In the genomic region with DNA sequence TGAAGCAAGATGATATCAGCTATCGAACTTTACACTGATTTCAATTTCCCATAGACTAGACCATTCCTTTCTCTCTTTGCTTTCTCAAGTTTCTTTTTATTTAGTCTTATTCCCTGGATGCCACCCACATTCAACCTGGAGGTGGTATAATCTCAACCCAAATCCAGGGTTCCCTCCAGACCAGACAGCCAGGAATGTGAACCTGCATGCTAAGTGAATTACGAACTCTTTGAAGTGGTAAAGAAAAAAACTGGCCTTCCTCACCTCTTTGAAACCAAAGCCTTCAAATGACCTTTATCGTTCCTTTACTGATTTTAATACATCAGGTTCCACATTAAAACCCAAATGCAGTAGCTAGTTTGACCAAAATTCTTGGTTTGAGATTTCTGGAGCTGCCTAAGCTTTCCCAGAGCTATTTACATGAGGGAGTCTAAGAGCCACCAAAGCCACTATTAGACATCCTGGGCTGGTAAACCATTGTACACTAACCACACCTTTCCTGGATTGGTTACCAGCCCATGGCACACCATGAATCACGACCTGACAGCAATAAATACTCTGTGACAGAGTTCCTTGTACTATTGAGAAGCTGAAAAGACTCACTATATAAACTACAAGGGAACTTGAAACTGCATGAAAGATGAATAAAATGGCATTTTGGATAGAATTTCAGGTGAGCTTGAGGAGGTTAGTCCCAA, we compare ENCODE assay signal across 20 cellular contexts.
DNase-seq lines count a peak whose midpoint lies in the region; ATAC-seq, FAIRE-seq and TF ChIP-seq lines count a peak whose summit lies in the region.
"Had no signal": no experiment of that assay in that cellular context is flagged by ENCODE, and none has a peak within 500 bp of the region (broad histone marks: within the 10 kb centered on the region; RNA-seq: fewer than 3 reads in every experiment).

No MANE protein-coding gene starts in this region.

- TF ChIP-seq RAD21 in A549 (conservative IDR thresholded peaks at IDR 0.05 in 1 of 2, IDR thresholded peaks at IDR 0.05 in 1 of 2), result no peak

- peak; percentile 31 to 47; a peak in 2 of 6 replicates for ATAC-seq in A549
- peak; percentile 100 for ATAC-seq in left colon
- ATAC-seq in HG02870 (IDR thresholded peaks at IDR 0.05; ENCODE audit: unreplicated experiment), result no peak
- no peak for ATAC-seq in activated T-cell treated with anti-CD3 and anti-CD28 coated beads, Interleukin-2, amount 50 U/mL, for 4 hours
- ATAC-seq: CD8-positive, alpha-beta T cell had no signal

- H3K4me3 Mint-ChIP-seq in astrocyte (ENCODE audit: unreplicated experiment) (peak overlapping the region; percentile 25), immature natural killer cell (no peak overlapping the region)
- no peak overlapping the region for H3K4me3 Mint-ChIP-seq in activated T-cell treated with anti-CD3 and anti-CD28 coated beads, Interleukin-2, amount 50 U/mL, for 4 hours
- H3K4me3 Mint-ChIP-seq: CD8-positive, alpha-beta T cell; HFFc6 had no signal

- TF ChIP-seq CTCF in A549 (IDR thresholded peaks at IDR 0.05), result no peak
- TF ChIP-seq CTCF in astrocyte (IDR thresholded peaks at IDR 0.05; ENCODE audit: insufficient read depth, low read depth, low read length), result no peak

- DNase-seq in A549 (ENCODE audit: low read depth in 1 of 2, low spot score in 1 of 2) (peak in 1 of 2 experiments; percentile 12), HK-2 (ENCODE audit: unreplicated experiment) (peak; percentile 15), astrocyte (ENCODE audit: low read depth) (peak; percentile 47), left colon (peak; percentile 14 to 30), immature natural killer cell (no peak), cerebellum (ENCODE audit: low spot score) (no peak)
- DNase-seq in activated T-cell treated with anti-CD3 and anti-CD28 coated beads, Interleukin-2, amount 50 U/mL, for 4 hours, result no peak
- DNase-seq: activated CD4-positive, alpha-beta T cell treated with anti-CD3 and anti-CD28 coated beads for 48 hours; activated naive CD4-positive, alpha-beta T cell treated with anti-CD3 and anti-CD28 coated beads, Interleukin-2, amount 50 U/mL, for 16 hours; CD8-positive, alpha-beta T cell; DND-41; HFFc6; kidney glomerular epithelial cell; NCI-H1048; NCI-H526 treated with DMSO at 0.1 percent for 48 hours; sigmoid colon; stimulated activated CD4-positive, alpha-beta T cell treated with anti-CD3 and anti-CD28 coated beads, Interleukin-2, amount 100 ng/mL, for 48 hours had no signal

- no peak for TF ChIP-seq EP300 in A549 (IDR thresholded peaks at IDR 0.05)

- H3K4me3 ChIP-seq in A549 (no peak overlapping the region), astrocyte (ENCODE audit: insufficient read depth, low read depth, low read length) (no peak overlapping the region)
- H3K4me3 ChIP-seq: sigmoid colon, suprapubic skin had no signal

- H3K4me1 Mint-ChIP-seq in astrocyte (ENCODE audit: low read depth, unreplicated experiment) (peaks cover 21% of the 10 kb centered on the region), immature natural killer cell (no peaks in the 10 kb centered on the region)
- no peaks in the 10 kb centered on the region for H3K4me1 Mint-ChIP-seq in activated T-cell treated with anti-CD3 and anti-CD28 coated beads, Interleukin-2, amount 50 U/mL, for 4 hours (ENCODE audit: low read depth)

- no peaks in the 10 kb centered on the region for H4K20me1 ChIP-seq in astrocyte (ENCODE audit: insufficient read depth, low read length)

- H3K4me1 ChIP-seq in A549 (peaks cover 8% of the 10 kb centered on the region; the same call in 1 of the 3 replicates), astrocyte (ENCODE audit: insufficient read depth, low read length) (peaks cover 17% of the 10 kb centered on the region)
- H3K4me1 ChIP-seq: sigmoid colon, suprapubic skin had no signal

- WGBS in A549 (ENCODE audit: missing lambda C conversion rate), result 49% methylated on average over 4 of the region's 4 CpGs

- no peaks in the 10 kb centered on the region for H3K27me3 Mint-ChIP-seq in astrocyte (ENCODE audit: low read depth, unreplicated experiment)
- peaks cover 2 to 9% (median 3%) of the 10 kb centered on the region in 3 donors for H3K27me3 Mint-ChIP-seq in immature natural killer cell (ENCODE audit: low read depth in 3 of 3)
- H3K27me3 Mint-ChIP-seq in activated T-cell treated with anti-CD3 and anti-CD28 coated beads, Interleukin-2, amount 50 U/mL, for 4 hours (ENCODE audit: low read depth), result no peaks in the 10 kb centered on the region

- H3K27ac Mint-ChIP-seq in astrocyte (ENCODE audit: unreplicated experiment) (no peak overlapping the region), immature natural killer cell (no peak overlapping the region)
- H3K27ac Mint-ChIP-seq: CD8-positive, alpha-beta T cell had no signal

- FAIRE-seq in A549 (lab: Jason Lieb, UNC) (no peak), astrocyte (lab: Jason Lieb, UNC) (no peak)

- POLR2A ChIA-PET in A549 (lab: Yijun Ruan, JAX), result interaction anchor here (0.7 kb wide), 1 partner anchor 55 kb away, joined by 4 read pairs; no protein-coding TSS in a partner anchor

- H3K79me2 ChIP-seq in astrocyte (ENCODE audit: insufficient read depth, low read length), result no peaks in the 10 kb centered on the region

- H3K27ac ChIP-seq in A549, result no peak overlapping the region
- H3K27ac ChIP-seq in astrocyte (ENCODE audit: low read depth, low read length), result peak overlapping the region; percentile 27
- H3K27ac ChIP-seq: neutrophil, sigmoid colon, suprapubic skin had no signal

- H3K27me3 ChIP-seq in astrocyte (ENCODE audit: insufficient read depth, low read length), result no peaks in the 10 kb centered on the region
- H3K27me3 ChIP-seq: neutrophil, sigmoid colon, suprapubic skin had no signal

- H3K9me3 ChIP-seq in A549, result no peaks in the 10 kb centered on the region
- H3K9me3 ChIP-seq in astrocyte (ENCODE audit: insufficient read depth, low read depth, low read length), result no peaks in the 10 kb centered on the region
- H3K9me3 ChIP-seq: neutrophil, sigmoid colon, suprapubic skin had no signal

- H3K4me2 ChIP-seq in A549 (no peak overlapping the region), astrocyte (ENCODE audit: low read length) (peak overlapping the region; percentile 21)

- H3K9me3 Mint-ChIP-seq in astrocyte (ENCODE audit: unreplicated experiment) (peaks cover 4% of the 10 kb centered on the region), immature natural killer cell (peaks cover 0 to 2% (median 0%) of the 10 kb centered on the region in 6 donors)
- no peaks in the 10 kb centered on the region for H3K9me3 Mint-ChIP-seq in activated T-cell treated with anti-CD3 and anti-CD28 coated beads, Interleukin-2, amount 50 U/mL, for 4 hours
- H3K9me3 Mint-ChIP-seq: CD8-positive, alpha-beta T cell had no signal

- peaks cover 9% of the 10 kb centered on the region for H3K36me3 ChIP-seq in astrocyte (ENCODE audit: insufficient read depth, low read length)
- H3K36me3 ChIP-seq: neutrophil, suprapubic skin had no signal

- H2AFZ ChIP-seq in astrocyte (ENCODE audit: low read depth, low read length), result no peak overlapping the region

- intact Hi-C loops in left colon (cut with DNase I, micrococcal nuclease), result no loop called here

- H3K36me3 Mint-ChIP-seq in astrocyte (ENCODE audit: low read depth, unreplicated experiment) (peaks cover 24% of the 10 kb centered on the region), immature natural killer cell (no peaks in the 10 kb centered on the region)
- H3K36me3 Mint-ChIP-seq in activated T-cell treated with anti-CD3 and anti-CD28 coated beads, Interleukin-2, amount 50 U/mL, for 4 hours (ENCODE audit: insufficient read depth), result no peaks in the 10 kb centered on the region
- H3K36me3 Mint-ChIP-seq: CD8-positive, alpha-beta T cell had no signal

- no peak for TF ChIP-seq POLR2A in A549 (IDR thresholded peaks at IDR 0.05; ENCODE audit: low read length)

- peak overlapping the region; percentile 2 for H3K9ac ChIP-seq in astrocyte (ENCODE audit: low read length)

- CTCF ChIA-PET in A549 (lab: Yijun Ruan, JAX), result no interaction called here

TF ChIP-seq in A549, 52 proteins besides CTCF, POLR2A, EP300 and RAD21:
- TF ChIP-seq MAFK (IDR thresholded peaks at IDR 0.05; ENCODE audit: partially characterized antibody) (no peak), HOXA7 (CRISPR knock-in tag; IDR thresholded peaks at IDR 0.05) (no peak), HOXB5 (CRISPR knock-in tag; IDR thresholded peaks at IDR 0.05) (no peak), ZSCAN20 (CRISPR knock-in tag; IDR thresholded peaks at IDR 0.05) (no peak), SREBF2 (IDR thresholded peaks at IDR 0.05) (no peak), POLR2AphosphoS2 (conservative IDR thresholded peaks at IDR 0.05; ENCODE audit: low read length) (no peak), NPAS2 (CRISPR knock-in tag; IDR thresholded peaks at IDR 0.05; ENCODE audit: borderline replicate concordance) (no peak), CEBPB (IDR thresholded peaks at IDR 0.05) (no peak), ZNF302 (CRISPR knock-in tag; IDR thresholded peaks at IDR 0.05) (no peak), RCOR1 (IDR thresholded peaks at IDR 0.05; ENCODE audit: low read depth, low read length) (no peak), EHMT2 (IDR thresholded peaks at IDR 0.05; ENCODE audit: low read depth) (no peak)
- TF ChIP-seq, protein P1, sequence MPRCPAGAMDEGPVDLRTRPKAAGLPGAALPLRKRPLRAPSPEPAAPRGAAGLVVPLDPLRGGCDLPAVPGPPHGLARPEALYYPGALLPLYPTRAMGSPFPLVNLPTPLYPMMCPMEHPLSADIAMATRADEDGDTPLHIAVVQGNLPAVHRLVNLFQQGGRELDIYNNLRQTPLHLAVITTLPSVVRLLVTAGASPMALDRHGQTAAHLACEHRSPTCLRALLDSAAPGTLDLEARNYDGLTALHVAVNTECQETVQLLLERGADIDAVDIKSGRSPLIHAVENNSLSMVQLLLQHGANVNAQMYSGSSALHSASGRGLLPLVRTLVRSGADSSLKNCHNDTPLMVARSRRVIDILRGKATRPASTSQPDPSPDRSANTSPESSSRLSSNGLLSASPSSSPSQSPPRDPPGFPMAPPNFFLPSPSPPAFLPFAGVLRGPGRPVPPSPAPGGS (IDR thresholded peaks at IDR 0.05), result no peak

Comparison
In these comparisons a context has a peak if more than half of its experiments do, and no peak if none do; other contexts are left out.
1. ATAC-seq: peak in A549 (2 of 2) and left colon (single experiment); none in HG02870 (single experiment) and activated T-cell treated with anti-CD3 and anti-CD28 coated beads, Interleukin-2, amount 50 U/mL, for 4 hours (0 of 2).
2. DNase-seq: peak in HK-2 (single experiment), astrocyte (single experiment) and left colon (2 of 2); none in immature natural killer cell (0 of 3), activated T-cell treated with anti-CD3 and anti-CD28 coated beads, Interleukin-2, amount 50 U/mL, for 4 hours (single experiment) and cerebellum (single experiment).